ENCODE assay signal across 11 cellular contexts in the genomic region with DNA sequence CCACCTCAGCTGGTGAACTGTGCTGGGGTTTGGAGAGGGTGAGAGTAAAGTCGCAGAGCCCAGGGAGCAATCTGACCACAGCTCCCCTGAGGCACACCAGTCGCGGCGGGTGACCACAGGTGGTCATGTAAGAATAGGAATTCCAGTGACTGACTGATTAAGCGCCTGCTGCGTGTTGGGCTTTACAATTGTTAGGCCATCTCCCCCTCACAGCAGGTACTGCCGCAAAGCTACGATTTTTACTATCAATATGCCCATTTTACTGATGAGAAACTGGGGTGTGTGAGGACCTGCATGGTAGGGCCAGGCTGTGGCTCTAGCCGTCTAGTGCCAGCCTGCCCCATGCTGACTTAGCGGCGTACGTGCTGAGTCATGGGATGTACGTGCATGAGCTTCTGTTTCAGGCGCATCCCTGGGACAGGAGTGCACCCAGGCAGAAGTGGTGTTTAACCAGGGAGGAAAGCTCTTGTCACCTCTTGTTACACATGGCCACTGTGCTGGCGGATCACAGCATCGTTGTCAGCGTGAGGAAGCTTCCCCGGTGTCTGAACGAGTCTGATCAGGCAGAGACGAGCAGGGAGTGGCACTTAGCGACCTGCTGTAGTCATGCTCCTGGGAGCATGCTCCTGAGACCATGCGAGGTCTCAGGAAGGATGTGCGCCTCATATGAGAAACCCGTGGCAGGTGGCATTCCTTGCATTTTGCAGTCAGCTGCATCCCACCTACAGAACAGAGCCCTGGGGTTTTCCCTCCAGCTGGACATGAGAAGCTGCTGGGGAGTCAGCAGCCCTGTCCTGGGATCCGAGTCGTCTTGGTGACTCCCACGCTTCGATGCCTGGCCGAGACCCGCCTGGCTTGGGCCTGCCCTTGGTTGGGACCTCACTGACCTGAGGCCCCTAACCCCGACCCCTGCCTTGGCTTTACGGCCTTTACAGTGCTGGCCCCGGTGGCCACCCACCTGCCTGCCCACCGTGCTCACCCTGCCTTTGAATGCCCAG.
DNase-seq lines count a peak whose midpoint lies in the region; ATAC-seq, FAIRE-seq and TF ChIP-seq lines count a peak whose summit lies in the region.
"Had no signal": no experiment of that assay in that cellular context is flagged by ENCODE, and none has a peak within 500 bp of the region (broad histone marks: within the 10 kb centered on the region; RNA-seq: fewer than 3 reads in every experiment).

No MANE protein-coding gene starts in this region.

- H3K4me3 ChIP-seq in IMR-90 (ENCODE audit: insufficient read depth, low read depth, low read length) (no peak overlapping the region), astrocyte (ENCODE audit: insufficient read depth, low read depth, low read length) (no peak overlapping the region), mesenchymal stem cell (ENCODE audit: insufficient read depth in 1 of 2, low read depth in 1 of 2, low read length in 2 of 2) (no peak overlapping the region)

- no peaks in the 10 kb centered on the region for H3K79me2 ChIP-seq in astrocyte (ENCODE audit: insufficient read depth, low read length)

- H3K9ac ChIP-seq in IMR-90 (ENCODE audit: low read depth, low read length): peak overlapping the region; percentile 6; the same call in 1 of the 2 replicates
- H3K9ac ChIP-seq in astrocyte (ENCODE audit: low read length): peak overlapping the region; percentile 58
- peak overlapping the region; percentile 65 for H3K9ac ChIP-seq in mesenchymal stem cell (ENCODE audit: low read length)

- no peak overlapping the region for H3K4me2 ChIP-seq in IMR-90 (ENCODE audit: low read depth, low read length)
- H3K4me2 ChIP-seq in astrocyte (ENCODE audit: low read length): peak overlapping the region; percentile 62
- H3K4me2 ChIP-seq in mesenchymal stem cell (ENCODE audit: low read length, poor library complexity, severe bottlenecking): no peak overlapping the region

- no peaks in the 10 kb centered on the region for H3K9me3 ChIP-seq in IMR-90 (ENCODE audit: control insufficient read depth, insufficient read depth, low read length)
- H3K9me3 ChIP-seq in astrocyte (ENCODE audit: insufficient read depth, low read depth, low read length): no peaks in the 10 kb centered on the region
- peaks cover 6% of the 10 kb centered on the region for H3K9me3 ChIP-seq in mesenchymal stem cell (ENCODE audit: control insufficient read depth, low read length)

- H3K79me1 ChIP-seq in IMR-90 (ENCODE audit: low read depth in 1 of 2, low read length in 2 of 2): peaks cover 15 to 42% of the 10 kb centered on the region in 2 experiments; a peak in 3 of 4 replicates
- H3K79me1 ChIP-seq in mesenchymal stem cell (replicated peaks; ENCODE audit: low read length, poor library complexity, severe bottlenecking): peaks cover 3% of the 10 kb centered on the region

- H3K27ac Mint-ChIP-seq in astrocyte (ENCODE audit: unreplicated experiment): no peak overlapping the region

- no peak for ATAC-seq in IMR-90 (ENCODE audit: low read depth)

- in situ Hi-C loops in IMR-90 (cut with MboI; ENCODE audit: low sequenced_read_pairs): no loop called here

- TF ChIP-seq RAD21 in IMR-90 (IDR thresholded peaks at IDR 0.05; ENCODE audit: low read length): no peak

- H4K91ac ChIP-seq in IMR-90 (ENCODE audit: insufficient read depth, low read depth, low read length): peak overlapping the region; percentile 91
- peak overlapping the region; percentile 74 for H4K91ac ChIP-seq in mesenchymal stem cell (ENCODE audit: low read length)

- H3K23ac ChIP-seq in IMR-90 (ENCODE audit: low read depth, low read length): peak overlapping the region; percentile 20; the same call in 1 of the 2 replicates
- H3K23ac ChIP-seq in mesenchymal stem cell (ENCODE audit: low read length in 2 of 2): no peak overlapping the region

- intact Hi-C loops in IMR-90 (cut with micrococcal nuclease): no loop called here

- peak overlapping the region; percentile 88 for H2BK5ac ChIP-seq in IMR-90 (ENCODE audit: low read depth, low read length, poor library complexity, severe bottlenecking)
- no peak overlapping the region for H2BK5ac ChIP-seq in mesenchymal stem cell (ENCODE audit: low read depth, low read length, poor library complexity, severe bottlenecking)

- H2AFZ ChIP-seq in IMR-90 (replicated peaks; ENCODE audit: low read length, poor library complexity) (peak overlapping the region; percentile 84), astrocyte (ENCODE audit: low read depth, low read length) (no peak overlapping the region), mesenchymal stem cell (ENCODE audit: low read depth, low read length) (no peak overlapping the region)

- CTCF ChIA-PET in IMR-90 (lab: Yijun Ruan, JAX): no interaction called here

- H3K14ac ChIP-seq in IMR-90 (replicated peaks; ENCODE audit: low read depth, low read length) (peak overlapping the region; percentile 78), mesenchymal stem cell (ENCODE audit: low read length in 2 of 2) (no peak overlapping the region)

- H3K36me3 ChIP-seq in IMR-90 (ENCODE audit: control insufficient read depth, insufficient read depth, low read length): peaks cover 7% of the 10 kb centered on the region
- no peaks in the 10 kb centered on the region for H3K36me3 ChIP-seq in astrocyte (ENCODE audit: insufficient read depth, low read length)
- H3K36me3 ChIP-seq in mesenchymal stem cell (ENCODE audit: control insufficient read depth in 1 of 2, insufficient read depth in 2 of 2, low read depth in 1 of 2, low read length in 2 of 2): peaks cover 39 to 59% of the 10 kb centered on the region in 2 experiments

- BruUV-seq in IMR-90 (replicated peaks; lab: Mats Ljungman, UMichigan): no TSS peak

- no peaks in the 10 kb centered on the region for H4K20me1 ChIP-seq in IMR-90 (ENCODE audit: insufficient read depth, low read length)
- H4K20me1 ChIP-seq in astrocyte (ENCODE audit: insufficient read depth, low read length): no peaks in the 10 kb centered on the region

- H2BK120ac ChIP-seq in IMR-90 (ENCODE audit: low read depth, low read length): peak overlapping the region; percentile 90
- H2BK120ac ChIP-seq in mesenchymal stem cell (ENCODE audit: low read depth, low read length): no peak overlapping the region

- H3K4me1 Mint-ChIP-seq in astrocyte (ENCODE audit: low read depth, unreplicated experiment): peaks cover 20% of the 10 kb centered on the region

- no peaks in the 10 kb centered on the region for H3K9me3 Mint-ChIP-seq in astrocyte (ENCODE audit: unreplicated experiment)
- H3K9me3 Mint-ChIP-seq: naive B cell had no signal

- H3K4ac ChIP-seq in IMR-90 (ENCODE audit: low read depth, low read length) (peak overlapping the region; percentile 96), mesenchymal stem cell (ENCODE audit: low read depth in 1 of 2, low read length in 2 of 2) (peak overlapping the region; percentile 47 to 49)

- H4K8ac ChIP-seq in IMR-90 (ENCODE audit: low read depth in 2 of 2, low read length in 2 of 2) (peak overlapping the region; percentile 68 to 92), mesenchymal stem cell (ENCODE audit: low read length) (peak overlapping the region; percentile 55)

- H3K9me1 ChIP-seq in IMR-90 (ENCODE audit: insufficient read depth, low read length): peaks cover 25% of the 10 kb centered on the region

- H3K18ac ChIP-seq in IMR-90 (ENCODE audit: low read depth, low read length) (peak overlapping the region; percentile 8; the same call in 1 of the 2 replicates), mesenchymal stem cell (ENCODE audit: low read depth in 1 of 2, low read length in 2 of 2) (peak overlapping the region; percentile 66 to 86)

- dilution Hi-C loops in IMR-90 (cut with HindIII; ENCODE audit: low sequenced_read_pairs, unreplicated experiment): no loop called here

- TF ChIP-seq CTCF in IMR-90 (conservative IDR thresholded peaks at IDR 0.05; ENCODE audit: low read depth, low read length) (no peak), astrocyte (IDR thresholded peaks at IDR 0.05; ENCODE audit: insufficient read depth, low read depth, low read length) (no peak)

- H3K4me3 Mint-ChIP-seq in astrocyte (ENCODE audit: unreplicated experiment): no peak overlapping the region
- H3K4me3 Mint-ChIP-seq: naive B cell had no signal

- peak overlapping the region; percentile 54 for H3K27ac ChIP-seq in IMR-90 (ENCODE audit: insufficient read depth, low read length)
- peak overlapping the region; percentile 75 for H3K27ac ChIP-seq in astrocyte (ENCODE audit: low read depth, low read length)
- H3K27ac ChIP-seq in mesenchymal stem cell (ENCODE audit: low read length, poor library complexity, severe bottlenecking): peak overlapping the region; percentile 54

- H2BK15ac ChIP-seq in IMR-90 (ENCODE audit: low read depth, low read length) (peak overlapping the region; percentile 51), mesenchymal stem cell (ENCODE audit: low read depth, poor library complexity, severe bottlenecking) (peak overlapping the region; percentile 75)

- DNase-seq in Daoy (ENCODE audit: low read depth) (peak; percentile 55), IMR-90 (peak; percentile 50), astrocyte (ENCODE audit: low read depth) (peak; percentile 36), mesenchymal stem cell (peak; percentile 14), hepatic stellate cell (ENCODE audit: low spot score) (no peak), NCI-H774 (lab: John Stamatoyannopoulos, UW) (no peak), RKO (ENCODE audit: low spot score) (no peak), COLO829 (ENCODE audit: low spot score) (no peak)
- DNase-seq: KG1, naive B cell, SIG-M5 had no signal

- peak overlapping the region; percentile 54 for H3K56ac ChIP-seq in IMR-90 (ENCODE audit: extremely low read depth, insufficient read depth, low read length)

- H3K36me3 Mint-ChIP-seq in astrocyte (ENCODE audit: low read depth, unreplicated experiment): peaks cover 15% of the 10 kb centered on the region

- H2AK9ac ChIP-seq in IMR-90 (replicated peaks; ENCODE audit: low read depth, low read length, poor library complexity): peak overlapping the region; percentile 94

- H3K27me3 Mint-ChIP-seq in astrocyte (ENCODE audit: low read depth, unreplicated experiment): peaks cover 2% of the 10 kb centered on the region
- H3K27me3 Mint-ChIP-seq: naive B cell had no signal

- POLR2A ChIA-PET in IMR-90 (lab: Charles Lee; ENCODE audit: unreplicated experiment): no interaction called here

- peak overlapping the region; percentile 78 for H2BK20ac ChIP-seq in IMR-90 (ENCODE audit: low read depth, low read length)

- TF ChIP-seq POLR2A in IMR-90 (IDR thresholded peaks at IDR 0.05; ENCODE audit: low read depth, low read length): no peak; the same call in 1 of the 2 replicates

- peak overlapping the region; percentile 11; the same call in 1 of the 2 replicates for H4K5ac ChIP-seq in IMR-90 (ENCODE audit: low read depth, low read length)

- FAIRE-seq in astrocyte (lab: Jason Lieb, UNC): no peak

- peak overlapping the region; percentile 96 for H2AK5ac ChIP-seq in IMR-90 (ENCODE audit: low read depth, low read length)
- peak overlapping the region; percentile 14 for H2AK5ac ChIP-seq in mesenchymal stem cell (ENCODE audit: low read length, severe bottlenecking)

- H3K27me3 ChIP-seq in IMR-90 (ENCODE audit: control insufficient read depth, insufficient read depth, low read length) (no peaks in the 10 kb centered on the region), astrocyte (ENCODE audit: insufficient read depth, low read length) (no peaks in the 10 kb centered on the region), mesenchymal stem cell (ENCODE audit: control insufficient read depth in 1 of 2, insufficient read depth in 1 of 2, low read length in 2 of 2) (no peaks in the 10 kb centered on the region)

- H3K4me1 ChIP-seq in IMR-90 (ENCODE audit: control insufficient read depth, insufficient read depth, low read length): peaks cover 25% of the 10 kb centered on the region
- H3K4me1 ChIP-seq in astrocyte (ENCODE audit: insufficient read depth, low read length): peaks cover 29% of the 10 kb centered on the region
- H3K4me1 ChIP-seq in mesenchymal stem cell (ENCODE audit: control insufficient read depth, insufficient read depth, low read depth, low read length): peaks cover 30% of the 10 kb centered on the region

- peak overlapping the region; percentile 12 to 20 for H2BK12ac ChIP-seq in mesenchymal stem cell (ENCODE audit: low read length in 2 of 2)

- WGBS in IMR-90 (ENCODE audit: extremely low coverage in 2 of 2, insufficient read length in 1 of 2), 2 experiments: 97% methylated on average over 14 of the region's 34 CpGs; no CpG with 5 or more reads in 1 of the 2 experiments
- WGBS in mesenchymal stem cell: 84% methylated on average over 34 of the region's 34 CpGs

Comparison
In these comparisons a context has a peak if more than half of its experiments do, and no peak if none do; other contexts are left out.
1. DNase-seq: peak in Daoy (single experiment), IMR-90 (single experiment), astrocyte (single experiment) and mesenchymal stem cell (single experiment); none in hepatic stellate cell (single experiment), NCI-H774 (single experiment), RKO (single experiment) and COLO829 (single experiment).
2. H3K9ac ChIP-seq: peak in every context shown above with its lines; median percentile 65 in mesenchymal stem cell; 58 in astrocyte; 6 in IMR-90.
3. Peak in every context shown above with its lines, with median percentiles within 50 percentile points of each other: H3K27ac ChIP-seq.